9 cellular contexts compared by ENCODE assay signal in genomic region chr3:10366681-10367101, GRCh38. TPM values are rescaled to one million over a fixed set of nuclear protein-coding genes. Genes with fewer than 3 reads are reported as not detected.
DNase-seq lines count a peak whose midpoint lies in the region; ATAC-seq, FAIRE-seq and TF ChIP-seq lines count a peak whose summit lies in the region.
"Had no signal": no experiment of that assay in that cellular context is flagged by ENCODE, and none has a peak within 500 bp of the region (broad histone marks: within the 10 kb centered on the region; RNA-seq: fewer than 3 reads in every experiment).

No MANE protein-coding gene starts in this region.

- no peak overlapping the region for H2AFZ ChIP-seq in PC-3 (ENCODE audit: low read length)

- H4K20me1 ChIP-seq in PC-3 (ENCODE audit: low read length), result no peaks in the 10 kb centered on the region

- peak overlapping the region; percentile 66 for H3K4me2 ChIP-seq in PC-3 (ENCODE audit: low read length)

- H3K4me3 ChIP-seq in PC-3 (ENCODE audit: low read length), result no peak overlapping the region
- no peak overlapping the region for H3K4me3 ChIP-seq in cardiac fibroblast (replicated peaks in 1 of 2; ENCODE audit: low read depth in 2 of 2, low read length in 2 of 2)
- no peak overlapping the region for H3K4me3 ChIP-seq in retinal pigment epithelial cell (ENCODE audit: low read length)
- H3K4me3 ChIP-seq: SK-N-MC had no signal

- H3K27me3 ChIP-seq in PC-3 (ENCODE audit: low read length), result no peaks in the 10 kb centered on the region

- no TSS peak for BruUV-seq in PC-3 (replicated peaks; lab: Mats Ljungman, UMichigan)

- DNase-seq in Daoy (ENCODE audit: low read depth) (peak; percentile 95), PC-3 (peak; percentile 96), cardiac fibroblast (ENCODE audit: low read depth in 2 of 2) (peak; percentile 95 to 97), retinal pigment epithelial cell (ENCODE audit: low read depth) (peak; percentile 72), D721Med (ENCODE audit: insufficient read length, low spot score) (no peak), endothelial cell (ENCODE audit: low spot score) (no peak)

- peaks cover 7% of the 10 kb centered on the region for H3K27me3 Mint-ChIP-seq in endothelial cell (ENCODE audit: unreplicated experiment)

- H3K9ac ChIP-seq in PC-3 (ENCODE audit: low read length), result peak overlapping the region; percentile 47

- TF ChIP-seq CTCF in PC-3 (conservative IDR thresholded peaks at IDR 0.05; ENCODE audit: low read depth, low read length) (no peak), cardiac fibroblast (IDR thresholded peaks at IDR 0.05; ENCODE audit: low read depth, low read length) (no peak), retinal pigment epithelial cell (conservative IDR thresholded peaks at IDR 0.05; ENCODE audit: low read depth, low read length) (no peak), D721Med (IDR thresholded peaks at IDR 0.05; ENCODE audit: insufficient read depth, missing control alignments) (no peak), endothelial cell (IDR thresholded peaks at IDR 0.05; ENCODE audit: unreplicated experiment) (no peak)

- H3K27ac ChIP-seq in PC-3 (ENCODE audit: low read length), result peak overlapping the region; percentile 83
- H3K27ac ChIP-seq: SK-N-MC had no signal

- no peaks in the 10 kb centered on the region for H3K9me3 ChIP-seq in PC-3 (ENCODE audit: low read length)

- no peaks in the 10 kb centered on the region for H3K4me1 Mint-ChIP-seq in endothelial cell (ENCODE audit: unreplicated experiment)

- H3K79me2 ChIP-seq in PC-3 (ENCODE audit: low read length), result no peaks in the 10 kb centered on the region

- intact Hi-C loops in PC-3 (cut with micrococcal nuclease), result loop anchor here (1.0 kb wide), 1 partner anchor 10 kb away; no protein-coding TSS in a partner anchor

- CTCF ChIA-PET in PC-3 (lab: Charles Lee), result interaction anchor here (0.6 kb wide), 2 partner anchors 21 to 25 kb away, joined by 3 read pairs; no protein-coding TSS in a partner anchor

- no peaks in the 10 kb centered on the region for H3F3A ChIP-seq in PC-3 (ENCODE audit: low read length, unreplicated experiment)

- H3K9me2 ChIP-seq in PC-3 (replicated peaks; ENCODE audit: low read length), result no peaks in the 10 kb centered on the region

- ATAC-seq in PC-3 (peak; percentile 94), HG02763 (IDR thresholded peaks at IDR 0.05; ENCODE audit: unreplicated experiment) (no peak), GM21737 (IDR thresholded peaks at IDR 0.05; ENCODE audit: unreplicated experiment) (no peak)

- no peak overlapping the region for H3K27ac Mint-ChIP-seq in endothelial cell (ENCODE audit: unreplicated experiment)

- no peak for FAIRE-seq in D721Med (lab: Jason Lieb, UNC)

- no peak overlapping the region for H3K4me3 Mint-ChIP-seq in endothelial cell (ENCODE audit: unreplicated experiment)

- no peaks in the 10 kb centered on the region for H3K36me3 Mint-ChIP-seq in endothelial cell (ENCODE audit: low read depth, unreplicated experiment)

- POLR2A ChIA-PET in PC-3 (lab: Charles Lee; ENCODE audit: unreplicated experiment), result interaction anchor here (0.6 to 1.2 kb wide), 3 partner anchors 9 to 14 kb away, joined by 3 to 9 read pairs (median 3); no protein-coding TSS in a partner anchor

- peaks cover 18% of the 10 kb centered on the region for H3K4me1 ChIP-seq in PC-3 (ENCODE audit: insufficient read depth, low read length)

- H3K36me3 ChIP-seq in PC-3 (ENCODE audit: low read depth, low read length), result no peaks in the 10 kb centered on the region

- H3K9me3 Mint-ChIP-seq in endothelial cell (ENCODE audit: unreplicated experiment), result no peaks in the 10 kb centered on the region

RNA-seq across cellular contexts. Expression of gene SEC13, which starts 45.8 kb away (rescaled TPM):
- total RNA-seq in Daoy (2014; rRNA removed; shearing (Covaris generic)), result 119 and 137 TPM in 2 replicates
- 265 and 289 TPM in 2 replicates for total RNA-seq in PC-3 (2014; rRNA removed)
- total RNA-seq in endothelial cell (ENCODE audit: unreplicated experiment), result 367 TPM

Comparison
In these comparisons a context has a peak if more than half of its experiments do, and no peak if none do; other contexts are left out.
1. DNase-seq: peak in Daoy (single experiment), PC-3 (single experiment), cardiac fibroblast (2 of 2) and retinal pigment epithelial cell (single experiment); none in D721Med (single experiment) and endothelial cell (single experiment).